In genomic region chr18:55387139-55387984, GRCh38 we compare ENCODE assay signal across 17 cellular contexts.
A peak's percentile ranks its signal among the peaks of the same experiment; 100 is the strongest.
DNase-seq lines count a peak whose midpoint lies in the region; ATAC-seq, FAIRE-seq and TF ChIP-seq lines count a peak whose summit lies in the region.
"Had no signal": no experiment of that assay in that cellular context is flagged by ENCODE, and none has a peak within 500 bp of the region (broad histone marks: within the 10 kb centered on the region; RNA-seq: fewer than 3 reads in every experiment).

No MANE protein-coding gene starts in this region.

- H3K27me3 Mint-ChIP-seq in Caco-2 (ENCODE audit: insufficient read depth, unreplicated experiment) = no peaks in the 10 kb centered on the region
- H3K27me3 Mint-ChIP-seq: activated CD8-positive, alpha-beta memory T cell treated with anti-CD3 and anti-CD28 coated beads, Interleukin-2, amount 10 ng/mL, durations not matched to agents 7 days and 5 days had no signal

- H3K4me1 ChIP-seq in pancreas = peaks cover 0 to 14% (median 12%) of the 10 kb centered on the region in 3 donors
- H3K4me1 ChIP-seq in aorta (ENCODE audit: control insufficient read depth in 1 of 2, insufficient read depth in 2 of 2, low read length in 2 of 2) = no peaks in the 10 kb centered on the region
- H3K4me1 ChIP-seq in Caco-2 = no peaks in the 10 kb centered on the region

- intact Hi-C loops in left cardiac atrium (cut with DNase I) (no loop called here), pancreas (cut with DNase I) (no loop called here), aorta (cut with DNase I) (no loop called here), Caco-2 (cut with micrococcal nuclease; ENCODE audit: unreplicated experiment) (no loop called here)

- TF ChIP-seq CTCF in cardiac fibroblast (IDR thresholded peaks at IDR 0.05; ENCODE audit: low read depth, low read length) (no peak), pancreas (IDR thresholded peaks at IDR 0.05) (no peak), Caco-2 (IDR thresholded peaks at IDR 0.05; ENCODE audit: insufficient read depth in 1 of 2, low read depth in 1 of 2, low read length in 1 of 2, severe bottlenecking in 1 of 2, unreplicated experiment in 1 of 2) (no peak)

- 8 to 14% methylated on average over 8 of the region's 8 CpGs for WGBS in pancreas, 2 donors
- WGBS in aorta, 2 donors = 39 to 42% methylated on average over 8 of the region's 8 CpGs

- DNase-seq in cardiac fibroblast (ENCODE audit: low read depth in 2 of 2) (peak; percentile 39 to 73), left cardiac atrium (no peak), pancreas (peak in 3 of 6 donors; percentile 28 to 33 (median 31)), aorta (no peak), T-helper 9 cell (no peak), NCI-H2029 (lab: John Stamatoyannopoulos, UW) (no peak), Caco-2 (no peak)
- DNase-seq: activated CD8-positive, alpha-beta memory T cell treated with anti-CD3 and anti-CD28 coated beads, Interleukin-2, amount 10 ng/mL, durations not matched to agents 7 days and 5 days; CD8-positive, alpha-beta T cell; cortex of kidney; H7; NK-92 treated with Interleukin-12 subunit alpha and Interleukin-12 subunit beta, amount 100 ng/mL, for 24 hours; posterior cingulate gyrus; stimulated activated CD4-positive, alpha-beta T cell treated with anti-CD3 and anti-CD28 coated beads, Interleukin-4, amount 100 ng/mL, for 24 hours; stimulated activated naive CD4-positive, alpha-beta T cell had no signal

- H3K27ac ChIP-seq in pancreas (peak overlapping the region in 2 of 4 donors; percentile 61 to 62), aorta (ENCODE audit: low read depth in 1 of 2, low read length in 2 of 2) (no peak overlapping the region)
- H3K27ac ChIP-seq: SK-N-MC had no signal

- no peak overlapping the region for H3K4me3 Mint-ChIP-seq in Caco-2 (ENCODE audit: unreplicated experiment)
- H3K4me3 Mint-ChIP-seq: activated CD8-positive, alpha-beta memory T cell treated with anti-CD3 and anti-CD28 coated beads, Interleukin-2, amount 10 ng/mL, durations not matched to agents 7 days and 5 days; activated naive CD4-positive, alpha-beta T cell treated with anti-CD3 and anti-CD28 coated beads, Interleukin-2, amount 50 U/mL, for 24 hours; CD8-positive, alpha-beta T cell had no signal

- CTCF ChIA-PET in Caco-2 (lab: Charles Lee) = no interaction called here

- FAIRE-seq in pancreas (lab: Jason Lieb, UNC) = no peak

- no peaks in the 10 kb centered on the region for H3K9me3 Mint-ChIP-seq in Caco-2 (ENCODE audit: unreplicated experiment)
- H3K9me3 Mint-ChIP-seq: activated naive CD4-positive, alpha-beta T cell treated with anti-CD3 and anti-CD28 coated beads, Interleukin-2, amount 50 U/mL, for 24 hours; CD8-positive, alpha-beta T cell had no signal

- H3K27me3 ChIP-seq in pancreas = no peaks in the 10 kb centered on the region
- H3K27me3 ChIP-seq in aorta (ENCODE audit: control insufficient read depth in 1 of 2, insufficient read depth in 2 of 2, low read length in 1 of 2) = no peaks in the 10 kb centered on the region
- H3K27me3 ChIP-seq in Caco-2 (replicated peaks; ENCODE audit: control insufficient read depth, insufficient read depth, low read length) = no peaks in the 10 kb centered on the region

- H3K27ac Mint-ChIP-seq in Caco-2 (ENCODE audit: unreplicated experiment) = no peak overlapping the region
- H3K27ac Mint-ChIP-seq: activated CD8-positive, alpha-beta memory T cell treated with anti-CD3 and anti-CD28 coated beads, Interleukin-2, amount 10 ng/mL, durations not matched to agents 7 days and 5 days; activated naive CD4-positive, alpha-beta T cell treated with anti-CD3 and anti-CD28 coated beads, Interleukin-2, amount 50 U/mL, for 24 hours; CD8-positive, alpha-beta T cell had no signal

- POLR2A ChIA-PET in Caco-2 (lab: Charles Lee) = no interaction called here

- H3K36me3 Mint-ChIP-seq in Caco-2 (ENCODE audit: insufficient read depth, unreplicated experiment) = peaks cover 19% of the 10 kb centered on the region
- H3K36me3 Mint-ChIP-seq: activated CD8-positive, alpha-beta memory T cell treated with anti-CD3 and anti-CD28 coated beads, Interleukin-2, amount 10 ng/mL, durations not matched to agents 7 days and 5 days; activated naive CD4-positive, alpha-beta T cell treated with anti-CD3 and anti-CD28 coated beads, Interleukin-2, amount 50 U/mL, for 24 hours; CD8-positive, alpha-beta T cell had no signal

- ATAC-seq in left cardiac atrium (peak; percentile 53 to 60), pancreas (peak; percentile 78 to 89 (median 86)), aorta (ENCODE audit: low FRiP score) (peak; percentile 36)
- ATAC-seq: activated CD8-positive, alpha-beta memory T cell treated with anti-CD3 and anti-CD28 coated beads, Interleukin-2, amount 10 ng/mL, durations not matched to agents 7 days and 5 days; CD8-positive, alpha-beta T cell had no signal

- H3K36me3 ChIP-seq in pancreas = no peaks in the 10 kb centered on the region
- peaks cover 0 to 3% of the 10 kb centered on the region in 2 donors for H3K36me3 ChIP-seq in aorta (ENCODE audit: control insufficient read depth in 1 of 2, insufficient read depth in 2 of 2, low read length in 1 of 2)
- H3K36me3 ChIP-seq in Caco-2 (ENCODE audit: control insufficient read depth, insufficient read depth, low read length) = no peaks in the 10 kb centered on the region

- BruUV-seq in Caco-2 (replicated peaks; lab: Mats Ljungman, UMichigan) = no TSS peak

- no peaks in the 10 kb centered on the region for H3K4me1 Mint-ChIP-seq in Caco-2 (ENCODE audit: low read depth, unreplicated experiment)
- H3K4me1 Mint-ChIP-seq: activated CD8-positive, alpha-beta memory T cell treated with anti-CD3 and anti-CD28 coated beads, Interleukin-2, amount 10 ng/mL, durations not matched to agents 7 days and 5 days; activated naive CD4-positive, alpha-beta T cell treated with anti-CD3 and anti-CD28 coated beads, Interleukin-2, amount 50 U/mL, for 24 hours had no signal

- H3K9me3 ChIP-seq in pancreas (no peaks in the 10 kb centered on the region), aorta (ENCODE audit: control insufficient read depth, low read length) (no peaks in the 10 kb centered on the region), Caco-2 (no peaks in the 10 kb centered on the region)

- H3K4me3 ChIP-seq in cardiac fibroblast (replicated peaks in 1 of 2; ENCODE audit: low read depth in 2 of 2, low read length in 2 of 2) = no peak overlapping the region
- H3K4me3 ChIP-seq in pancreas = no peak overlapping the region
- H3K4me3 ChIP-seq in aorta (ENCODE audit: low read length in 2 of 2) = no peak overlapping the region
- H3K4me3 ChIP-seq in Caco-2 (ENCODE audit: low read depth, low read length) = no peak overlapping the region
- H3K4me3 ChIP-seq: SK-N-MC had no signal

Comparison
In these comparisons a context has a peak if more than half of its experiments do, and no peak if none do; other contexts are left out.
1. DNase-seq: peak in cardiac fibroblast (2 of 2); none in left cardiac atrium (single experiment), aorta (0 of 2), T-helper 9 cell (single experiment), NCI-H2029 (single experiment) and Caco-2 (0 of 2).
2. Peak in every context shown above with its lines, with median percentiles within 50 percentile points of each other: ATAC-seq.